ENCODE assay signal across 13 cellular contexts in the genomic region with DNA sequence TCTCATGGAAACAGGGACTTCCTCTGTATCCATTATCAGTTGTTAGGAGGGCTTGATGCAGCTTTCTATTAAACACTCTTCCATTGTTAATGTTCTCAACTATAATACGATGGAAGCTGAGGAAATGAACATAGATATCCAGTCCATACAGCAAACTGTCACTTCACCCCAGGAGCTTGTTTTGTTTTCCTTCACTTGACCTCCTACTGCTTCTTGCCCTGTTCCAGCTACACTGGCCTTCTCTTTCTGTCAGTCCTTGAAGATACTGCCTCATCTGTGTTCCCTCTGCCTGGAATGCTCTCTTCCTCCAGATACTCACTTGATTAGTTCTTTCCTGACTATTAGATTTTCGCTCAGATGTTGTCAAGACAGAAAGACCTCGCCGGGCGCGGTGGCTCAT.
"Had no signal": no experiment of that assay in that cellular context is flagged by ENCODE, and none has a peak within 500 bp of the region (broad histone marks: within the 10 kb centered on the region; RNA-seq: fewer than 3 reads in every experiment).

No MANE protein-coding gene starts in this region.

- FAIRE-seq: frontal cortex had no signal

- H3K27ac ChIP-seq: brain microvascular endothelial cell, heart right ventricle, left lung, tibial artery had no signal

- ATAC-seq: heart right ventricle, left lung, natural killer cell, T-cell had no signal

- H3K4me3 ChIP-seq: heart right ventricle, left lung, tibial artery had no signal

- H3K36me3 Mint-ChIP-seq: activated naive CD4-positive, alpha-beta T cell treated with anti-CD3 and anti-CD28 coated beads, Interleukin-2, amount 10 ng/mL, durations not matched to agents 7 days and 5 days; natural killer cell; T-cell had no signal

- DNase-seq: activated B cell treated with CpG ODN at 0.5 μM for 24 hours; activated CD4-positive, alpha-beta T cell treated with anti-CD3 and anti-CD28 coated beads, Interleukin-2, amount 50 U/mL, for 1 hour; activated naive CD4-positive, alpha-beta T cell treated with anti-CD3 and anti-CD28 coated beads, Interleukin-2, amount 10 ng/mL, durations not matched to agents 7 days and 5 days; brain microvascular endothelial cell; heart right ventricle; islet precursor cell; left lung; natural killer cell; T-cell; T1000; tibial artery had no signal

- H3K27ac Mint-ChIP-seq: activated B cell treated with CpG ODN at 0.5 μM for 24 hours; activated naive CD4-positive, alpha-beta T cell treated with anti-CD3 and anti-CD28 coated beads, Interleukin-2, amount 10 ng/mL, durations not matched to agents 7 days and 5 days; activated T-helper 2 cell treated with anti-CD3 and anti-CD28 coated beads, Interferon-gamma antibody, Interleukin-2, Interleukin-4, amounts not matched to agents 10 μg/mL and 5 μg/mL and 100 μg/mL, durations not matched to agents 14 hours and 24 hours and 36 hours; natural killer cell; T-cell had no signal

- H3K9me3 ChIP-seq: heart right ventricle, left lung, tibial artery had no signal

- H3K27me3 Mint-ChIP-seq: activated B cell treated with CpG ODN at 0.5 μM for 24 hours had no signal

- H3K4me1 Mint-ChIP-seq: activated naive CD4-positive, alpha-beta T cell treated with anti-CD3 and anti-CD28 coated beads, Interleukin-2, amount 10 ng/mL, durations not matched to agents 7 days and 5 days; T-cell had no signal

- H3K27me3 ChIP-seq: brain microvascular endothelial cell, heart right ventricle, left lung, tibial artery had no signal

- H3K9me3 Mint-ChIP-seq: activated B cell treated with CpG ODN at 0.5 μM for 24 hours; activated naive CD4-positive, alpha-beta T cell treated with anti-CD3 and anti-CD28 coated beads, Interleukin-2, amount 10 ng/mL, durations not matched to agents 7 days and 5 days; activated T-helper 2 cell treated with anti-CD3 and anti-CD28 coated beads, Interferon-gamma antibody, Interleukin-2, Interleukin-4, amounts not matched to agents 10 μg/mL and 5 μg/mL and 100 μg/mL, durations not matched to agents 14 hours and 24 hours and 36 hours; natural killer cell; T-cell had no signal

- H3K36me3 ChIP-seq: tibial artery had no signal

- H3K4me3 Mint-ChIP-seq: activated B cell treated with CpG ODN at 0.5 μM for 24 hours; activated naive CD4-positive, alpha-beta T cell treated with anti-CD3 and anti-CD28 coated beads, Interleukin-2, amount 10 ng/mL, durations not matched to agents 7 days and 5 days; natural killer cell; T-cell had no signal
